Comparison of ENCODE assay signal across 9 cellular contexts in the genomic region with DNA sequence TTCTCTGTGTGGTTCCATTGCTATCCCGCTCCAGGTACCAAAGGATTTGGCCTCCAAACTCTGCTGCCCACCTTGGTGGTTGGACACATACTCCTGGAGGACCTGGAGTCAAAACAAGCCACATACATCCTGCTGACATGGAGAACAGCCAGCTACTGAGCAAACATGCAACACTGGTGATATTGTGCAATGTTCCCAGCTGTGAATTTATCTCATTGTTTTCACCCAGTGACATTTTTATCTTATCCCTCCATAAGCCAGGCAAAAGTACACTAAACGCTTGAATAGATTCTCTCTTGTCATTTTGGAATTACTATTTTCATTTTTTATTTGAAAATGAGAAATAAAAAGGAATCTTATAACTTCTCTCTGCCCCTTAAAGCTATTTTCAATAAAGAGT. TPM values are rescaled to one million over a fixed set of nuclear protein-coding genes. Genes with fewer than 3 reads are reported as not detected.
DNase-seq lines count a peak whose midpoint lies in the region; ATAC-seq, FAIRE-seq and TF ChIP-seq lines count a peak whose summit lies in the region.
"Had no signal": no experiment of that assay in that cellular context is flagged by ENCODE, and none has a peak within 500 bp of the region (broad histone marks: within the 10 kb centered on the region; RNA-seq: fewer than 3 reads in every experiment).

No MANE protein-coding gene starts in this region.

- no peaks in the 10 kb centered on the region for H3K27me3 ChIP-seq in right cardiac atrium (ENCODE audit: control insufficient read depth, insufficient read depth)
- no peaks in the 10 kb centered on the region for H3K27me3 ChIP-seq in suprapubic skin

- TF ChIP-seq CTCF in VCaP (conservative IDR thresholded peaks at IDR 0.05) = no peak
- no peak for TF ChIP-seq CTCF in suprapubic skin (IDR thresholded peaks at IDR 0.05)
- no peak for TF ChIP-seq CTCF in kidney (IDR thresholded peaks at IDR 0.05; ENCODE audit: borderline replicate concordance, extremely low read depth, insufficient read depth)

- no peaks in the 10 kb centered on the region for H3K9me3 ChIP-seq in right cardiac atrium (ENCODE audit: control insufficient read depth, low read length)
- no peaks in the 10 kb centered on the region for H3K9me3 ChIP-seq in suprapubic skin
- no peaks in the 10 kb centered on the region for H3K9me3 ChIP-seq in kidney (ENCODE audit: control insufficient read depth in 1 of 2, low read length in 2 of 2)

- no peaks in the 10 kb centered on the region for H3K9me3 Mint-ChIP-seq in T-helper 2 cell treated with Interferon-gamma antibody and Interleukin-4, amounts not matched to agents 5 μg/mL and 100 μg/mL, for 36 hours

- no peak for TF ChIP-seq EP300 in suprapubic skin (IDR thresholded peaks at IDR 0.05)

- peaks cover 5% of the 10 kb centered on the region for H3K4me1 ChIP-seq in right cardiac atrium (ENCODE audit: control insufficient read depth, insufficient read depth, low read length)
- H3K4me1 ChIP-seq in suprapubic skin = peaks cover 23% of the 10 kb centered on the region
- peaks cover 0 to 7% of the 10 kb centered on the region in 2 donors for H3K4me1 ChIP-seq in kidney (ENCODE audit: control insufficient read depth in 1 of 2, insufficient read depth in 1 of 2, low read depth in 1 of 2, low read length in 2 of 2)

- H3K36me3 ChIP-seq in suprapubic skin (no peaks in the 10 kb centered on the region), kidney (ENCODE audit: control insufficient read depth in 1 of 2, insufficient read depth in 2 of 2, low read length in 2 of 2) (no peaks in the 10 kb centered on the region)
- H3K36me3 ChIP-seq: WERI-Rb-1 had no signal

- no peak overlapping the region for H3K9ac ChIP-seq in kidney (ENCODE audit: low read length in 2 of 2)

- WGBS in right cardiac atrium = 60% methylated on average over 2 of the region's 2 CpGs
- WGBS in suprapubic skin = 55% methylated on average over 2 of the region's 2 CpGs

- FAIRE-seq in kidney (lab: Jason Lieb, UNC) = no peak

- peaks cover 23% of the 10 kb centered on the region for H3K4me1 Mint-ChIP-seq in T-helper 2 cell treated with Interferon-gamma antibody and Interleukin-4, amounts not matched to agents 5 μg/mL and 100 μg/mL, for 36 hours (ENCODE audit: low read depth)

- peak; percentile 66 for DNase-seq in HuH-7 (ENCODE audit: low spot score)
- DNase-seq in right cardiac atrium = peak in 1 of 3 donors; percentile 62
- DNase-seq in suprapubic skin (ENCODE audit: low spot score in 2 of 2) = no peak
- no peak for DNase-seq in germinal center (ENCODE audit: low spot score)
- DNase-seq in T-helper 2 cell treated with Interferon-gamma antibody and Interleukin-4, amounts not matched to agents 5 μg/mL and 100 μg/mL, for 36 hours (ENCODE audit: low spot score) = no peak
- DNase-seq in kidney = no peak
- DNase-seq: WERI-Rb-1 had no signal

- no peak overlapping the region for H3K27ac Mint-ChIP-seq in T-helper 2 cell treated with Interferon-gamma antibody and Interleukin-4, amounts not matched to agents 5 μg/mL and 100 μg/mL, for 36 hours

- ATAC-seq in right cardiac atrium (peak; percentile 62 to 69), GM19397 (IDR thresholded peaks at IDR 0.05; ENCODE audit: unreplicated experiment) (no peak)

- no peak overlapping the region for H3K4me3 ChIP-seq in right cardiac atrium (ENCODE audit: low read length)
- H3K4me3 ChIP-seq in suprapubic skin = no peak overlapping the region
- H3K4me3 ChIP-seq in kidney (ENCODE audit: low read length in 2 of 2) = no peak overlapping the region

- no peaks in the 10 kb centered on the region for H3K36me3 Mint-ChIP-seq in T-helper 2 cell treated with Interferon-gamma antibody and Interleukin-4, amounts not matched to agents 5 μg/mL and 100 μg/mL, for 36 hours (ENCODE audit: low read depth)

- H3K27ac ChIP-seq in VCaP = peak overlapping the region; percentile 46
- H3K27ac ChIP-seq in right cardiac atrium (ENCODE audit: low read length) = peak overlapping the region; percentile 59
- H3K27ac ChIP-seq in suprapubic skin = peak overlapping the region; percentile 79
- peak overlapping the region in 1 of 2 donors; percentile 14 for H3K27ac ChIP-seq in kidney (ENCODE audit: low read depth in 2 of 2, low read length in 2 of 2)
- H3K27ac ChIP-seq: WERI-Rb-1 had no signal

- no peak overlapping the region for H3K4me3 Mint-ChIP-seq in T-helper 2 cell treated with Interferon-gamma antibody and Interleukin-4, amounts not matched to agents 5 μg/mL and 100 μg/mL, for 36 hours

- intact Hi-C loops in right cardiac atrium (cut with DNase I) = no loop called here
- intact Hi-C loops in kidney (cut with DNase I) = no loop called here

- TF ChIP-seq POLR2A in suprapubic skin (IDR thresholded peaks at IDR 0.05) = no peak

- H3K27me3 Mint-ChIP-seq in T-helper 2 cell treated with Interferon-gamma antibody and Interleukin-4, amounts not matched to agents 5 μg/mL and 100 μg/mL, for 36 hours (ENCODE audit: low read depth) = peaks cover 21% of the 10 kb centered on the region

RNA-seq across cellular contexts. Expression of a gene that starts 11.1 kb away (rescaled TPM):
- 100 to 1,000 TPM; 140 to 173 (median 143) TPM for total RNA-seq in right cardiac atrium
- 150 TPM for polyA plus RNA-seq in right cardiac atrium
- total RNA-seq in suprapubic skin = 10 to 100 TPM; 24.6 to 36.8 (median 27.8) TPM
- total RNA-seq in kidney = 139 TPM
- polyA plus RNA-seq in kidney (ENCODE audit: insufficient read depth, low read depth, low replicate concordance) = 237 TPM
